In the genomic region with DNA sequence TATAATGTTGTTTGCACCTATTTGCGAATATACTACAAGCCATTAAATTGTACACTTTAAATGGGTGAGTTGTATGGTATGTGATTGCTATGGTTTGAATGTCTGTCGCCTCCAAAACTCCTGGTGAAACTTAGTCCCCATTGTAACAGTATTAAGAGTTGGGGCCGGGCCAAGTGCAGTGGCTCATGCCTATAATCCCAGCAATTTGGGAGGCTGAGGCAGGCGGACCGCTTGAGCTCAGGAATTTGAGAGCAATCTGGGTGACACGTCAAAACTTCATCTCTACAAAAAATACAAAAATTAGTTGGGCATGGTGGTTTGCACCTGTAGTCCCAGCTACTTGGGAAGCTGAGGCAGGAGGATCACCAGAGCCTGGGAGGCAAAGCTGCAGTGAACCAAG, we compare ENCODE assay signal across 6 cellular contexts.
"Had no signal": no experiment of that assay in that cellular context is flagged by ENCODE, and none has a peak within 500 bp of the region (broad histone marks: within the 10 kb centered on the region; RNA-seq: fewer than 3 reads in every experiment).

No MANE protein-coding gene starts in this region.

- FAIRE-seq: HepG2, HTR-8/SVneo, K562 had no signal

- DNase-seq: IMR-90, KBM-7, KG1 had no signal
